16 cellular contexts compared by ENCODE assay signal in the genomic region with DNA sequence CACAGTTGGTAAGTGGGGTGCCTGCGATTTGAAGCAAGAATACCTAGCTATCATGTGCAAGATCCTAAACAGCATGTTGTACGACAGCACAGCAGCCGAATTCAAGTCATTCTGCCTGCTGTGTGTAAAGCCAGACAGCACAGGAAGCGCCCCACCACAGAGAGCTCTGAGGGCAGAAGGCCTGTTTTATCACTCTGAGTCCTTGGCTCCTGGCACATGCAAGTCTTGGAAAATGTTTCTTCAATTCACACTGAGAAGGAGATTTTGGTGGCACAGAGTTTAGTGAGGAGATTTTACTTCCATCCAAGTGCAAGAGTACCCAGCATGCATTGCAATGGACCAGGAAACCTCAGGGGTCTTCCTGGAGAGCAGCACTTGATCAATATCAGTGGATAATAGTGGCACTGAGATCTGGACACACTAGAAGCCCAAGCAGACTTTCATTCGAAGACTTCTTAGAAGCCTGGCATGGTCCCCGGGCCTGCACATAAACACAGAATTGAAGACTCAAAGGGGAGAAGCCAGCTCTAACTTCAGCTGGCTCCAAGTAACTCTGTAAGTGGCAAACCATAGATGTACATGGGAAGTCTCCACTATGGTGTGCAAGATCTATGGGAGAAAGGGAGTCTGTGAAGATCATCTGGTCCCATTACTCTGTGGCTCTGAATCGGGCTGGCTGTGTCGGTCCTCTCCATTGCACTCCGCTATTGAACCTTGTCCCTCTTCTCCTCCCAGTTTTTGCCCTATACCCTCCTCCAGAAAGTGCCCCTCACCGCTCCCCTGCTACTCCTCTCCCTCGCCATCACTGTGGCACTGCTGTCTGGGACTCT. TPM values are rescaled to one million over a fixed set of nuclear protein-coding genes. Genes with fewer than 3 reads are reported as not detected.
DNase-seq lines count a peak whose midpoint lies in the region; ATAC-seq and TF ChIP-seq lines count a peak whose summit lies in the region.
"Had no signal": no experiment of that assay in that cellular context is flagged by ENCODE, and none has a peak within 500 bp of the region (broad histone marks: within the 10 kb centered on the region; RNA-seq: fewer than 3 reads in every experiment).

No MANE protein-coding gene starts in this region.

- 77% methylated on average over 10 to 11 of the region's 11 CpGs for WGBS in upper lobe of left lung, 2 donors

- POLR2A ChIA-PET in T-cell (lab: Charles Lee), result no interaction called here
- POLR2A ChIA-PET in activated CD4-positive, alpha-beta T cell treated with anti-CD3 and anti-CD28 coated beads, Interleukin-2, amount 10 ng/mL, durations not matched to agents 7 days and 5 days (lab: Charles Lee), result no interaction called here

- ATAC-seq in T-cell (replicated peaks in 1 of 4), result peak; percentile 91 to 99 (median 97)
- no peak for ATAC-seq in upper lobe of left lung (ENCODE audit: low FRiP score in 2 of 2)

- H3K4me1 Mint-ChIP-seq in T-cell, result peaks cover 36 to 66% (median 57%) of the 10 kb centered on the region in 3 donors
- peaks cover 38% of the 10 kb centered on the region for H3K4me1 Mint-ChIP-seq in activated CD4-positive, alpha-beta T cell treated with anti-CD3 and anti-CD28 coated beads, Interleukin-2, amount 10 ng/mL, durations not matched to agents 7 days and 5 days
- peaks cover 41% of the 10 kb centered on the region for H3K4me1 Mint-ChIP-seq in activated naive CD8-positive, alpha-beta T cell (ENCODE audit: low read depth)

- H3K9me3 ChIP-seq in upper lobe of left lung, result no peaks in the 10 kb centered on the region
- H3K9me3 ChIP-seq: colonic mucosa, gastroesophageal sphincter, tibial artery had no signal

- H3K27me3 Mint-ChIP-seq in T-cell, result peaks cover 0 to 3% of the 10 kb centered on the region in 2 donors
- H3K27me3 Mint-ChIP-seq in activated CD4-positive, alpha-beta T cell treated with anti-CD3 and anti-CD28 coated beads, Interleukin-2, amount 10 ng/mL, durations not matched to agents 7 days and 5 days, result peaks cover 30% of the 10 kb centered on the region
- H3K27me3 Mint-ChIP-seq in activated naive CD8-positive, alpha-beta T cell, result no peaks in the 10 kb centered on the region

- CTCF ChIA-PET in T-cell (lab: Charles Lee), result interaction anchor here in 1 of 2 donors (1.0 kb wide), 1 partner anchor 9 kb away, joined by 5 read pairs; no protein-coding TSS in a partner anchor
- CTCF ChIA-PET in activated CD4-positive, alpha-beta T cell treated with anti-CD3 and anti-CD28 coated beads, Interleukin-2, amount 10 ng/mL, durations not matched to agents 7 days and 5 days (lab: Charles Lee), result no interaction called here

- H3K27ac Mint-ChIP-seq in T-cell, result peak overlapping the region; percentile 74 to 80
- peak overlapping the region; percentile 33 for H3K27ac Mint-ChIP-seq in activated CD4-positive, alpha-beta T cell treated with anti-CD3 and anti-CD28 coated beads, Interleukin-2, amount 10 ng/mL, durations not matched to agents 7 days and 5 days
- H3K27ac Mint-ChIP-seq in activated naive CD8-positive, alpha-beta T cell, result peak overlapping the region; percentile 43
- H3K27ac Mint-ChIP-seq: progenitor cell of endocrine pancreas had no signal

- H3K4me1 ChIP-seq in upper lobe of left lung, result no peaks in the 10 kb centered on the region
- H3K4me1 ChIP-seq: colonic mucosa, gastroesophageal sphincter, tibial artery had no signal

- no peak for TF ChIP-seq EP300 in upper lobe of left lung (IDR thresholded peaks at IDR 0.05)

- H3K36me3 ChIP-seq in upper lobe of left lung, result no peaks in the 10 kb centered on the region
- H3K36me3 ChIP-seq: colonic mucosa, gastroesophageal sphincter, tibial artery had no signal

- no peaks in the 10 kb centered on the region for H3K36me3 Mint-ChIP-seq in T-cell
- no peaks in the 10 kb centered on the region for H3K36me3 Mint-ChIP-seq in activated CD4-positive, alpha-beta T cell treated with anti-CD3 and anti-CD28 coated beads, Interleukin-2, amount 10 ng/mL, durations not matched to agents 7 days and 5 days (ENCODE audit: low read depth)
- no peaks in the 10 kb centered on the region for H3K36me3 Mint-ChIP-seq in activated naive CD8-positive, alpha-beta T cell

- no peaks in the 10 kb centered on the region for H3K27me3 ChIP-seq in upper lobe of left lung
- H3K27me3 ChIP-seq: colonic mucosa had no signal

- DNase-seq in T-cell (peak in 33 of 34 experiments; percentile 12 to 75 (median 52)), T1000 (lab: John Stamatoyannopoulos, UW) (no peak), upper lobe of left lung (no peak)
- peak; percentile 65 for DNase-seq in activated CD4-positive, alpha-beta T cell treated with anti-CD3 and anti-CD28 coated beads, Interleukin-2, amount 10 ng/mL, durations not matched to agents 7 days and 5 days
- DNase-seq in stimulated activated CD4-positive, alpha-beta T cell treated with anti-CD3 and anti-CD28 coated beads, Interleukin-4, amount 100 ng/mL, for 4 hours, result peak; percentile 7 to 19
- DNase-seq in activated CD4-positive, CD25-positive, alpha-beta regulatory T cell (lab: John Stamatoyannopoulos, UW), result no peak
- DNase-seq: aorta, colonic mucosa, Kasumi-1, NCI-H1436 treated with DMSO at 0.1 percent for 48 hours, NCI-H345, tibial artery had no signal

- TF ChIP-seq CTCF in upper lobe of left lung (IDR thresholded peaks at IDR 0.05), result no peak

- no peak overlapping the region for H3K27ac ChIP-seq in upper lobe of left lung
- H3K27ac ChIP-seq: colonic mucosa, tibial artery had no signal

- H3K4me3 Mint-ChIP-seq in T-cell, result peak overlapping the region in 1 of 3 donors; percentile 4
- H3K4me3 Mint-ChIP-seq in activated CD4-positive, alpha-beta T cell treated with anti-CD3 and anti-CD28 coated beads, Interleukin-2, amount 10 ng/mL, durations not matched to agents 7 days and 5 days, result no peak overlapping the region
- peak overlapping the region; percentile 42 for H3K4me3 Mint-ChIP-seq in activated naive CD8-positive, alpha-beta T cell

- H3K9me3 Mint-ChIP-seq in T-cell, result no peaks in the 10 kb centered on the region
- no peaks in the 10 kb centered on the region for H3K9me3 Mint-ChIP-seq in activated CD4-positive, alpha-beta T cell treated with anti-CD3 and anti-CD28 coated beads, Interleukin-2, amount 10 ng/mL, durations not matched to agents 7 days and 5 days
- no peaks in the 10 kb centered on the region for H3K9me3 Mint-ChIP-seq in activated naive CD8-positive, alpha-beta T cell (ENCODE audit: low read depth)

- no peak overlapping the region for H3K4me3 ChIP-seq in upper lobe of left lung
- H3K4me3 ChIP-seq: colonic mucosa, gastroesophageal sphincter, tibial artery had no signal

- no peak for TF ChIP-seq POLR2A in upper lobe of left lung (IDR thresholded peaks at IDR 0.05)

RNA-seq across cellular contexts. Expression of a gene that starts 1.6 kb away (rescaled TPM):
- total RNA-seq in T-cell (10 to 100 TPM in 2 of 5 donors, 1 to 10 TPM in 2, under 1 TPM in 1; 0.19 to 57.7 (median 10.0) TPM), upper lobe of left lung (1 to 10 TPM in 1 of 6 donors, under 1 TPM in 1, not detected in 4; 0.37 to 2.4 TPM)
- total RNA-seq in activated CD4-positive, alpha-beta T cell treated with anti-CD3 and anti-CD28 coated beads, Interleukin-2, amount 10 ng/mL, durations not matched to agents 7 days and 5 days, result under 1 TPM; 0.33 to 0.60 TPM
- total RNA-seq: activated CD8-positive, alpha-beta memory T cell treated with anti-CD3 and anti-CD28 coated beads for 36 hours; gastroesophageal sphincter; progenitor cell of endocrine pancreas had no signal

RNA-seq across cellular contexts. Expression of a gene that starts 21.6 kb away (rescaled TPM):
- not detected for total RNA-seq in T-cell
- not detected for total RNA-seq in activated CD4-positive, alpha-beta T cell treated with anti-CD3 and anti-CD28 coated beads, Interleukin-2, amount 10 ng/mL, durations not matched to agents 7 days and 5 days
- total RNA-seq in upper lobe of left lung, result not detected
- total RNA-seq: activated CD8-positive, alpha-beta memory T cell treated with anti-CD3 and anti-CD28 coated beads for 36 hours; aorta; colonic mucosa; gastroesophageal sphincter; progenitor cell of endocrine pancreas had no signal

RNA-seq across cellular contexts. Expression of a gene that starts 29.8 kb away (rescaled TPM):
- total RNA-seq in T-cell (1 to 10 TPM in 2 of 5 donors, under 1 TPM in 3; 0.13 to 2.6 (median 0.82) TPM), upper lobe of left lung (not detected)
- total RNA-seq in activated CD4-positive, alpha-beta T cell treated with anti-CD3 and anti-CD28 coated beads, Interleukin-2, amount 10 ng/mL, durations not matched to agents 7 days and 5 days, result under 1 TPM; 0.10 TPM
- total RNA-seq: activated CD8-positive, alpha-beta memory T cell treated with anti-CD3 and anti-CD28 coated beads for 36 hours; aorta; colonic mucosa; gastroesophageal sphincter; progenitor cell of endocrine pancreas had no signal

Comparison
In these comparisons a context has a peak if more than half of its experiments do, and no peak if none do; other contexts are left out.
1. ATAC-seq: peak in T-cell (4 of 4); none in upper lobe of left lung (0 of 2).
2. DNase-seq: peak in T-cell (33 of 34), activated CD4-positive, alpha-beta T cell treated with anti-CD3 and anti-CD28 coated beads, Interleukin-2, amount 10 ng/mL, durations not matched to agents 7 days and 5 days (single experiment) and stimulated activated CD4-positive, alpha-beta T cell treated with anti-CD3 and anti-CD28 coated beads, Interleukin-4, amount 100 ng/mL, for 4 hours (2 of 2); none in T1000 (single experiment), activated CD4-positive, CD25-positive, alpha-beta regulatory T cell (0 of 4) and upper lobe of left lung (0 of 2).
3. Peak in every context shown above with its lines, with median percentiles within 50 percentile points of each other: H3K27ac Mint-ChIP-seq.